Comparison of ENCODE assay signal across 8 cellular contexts in genomic region chr4:48247142-48247877, GRCh38. TPM values are rescaled to one million over a fixed set of nuclear protein-coding genes. Genes with fewer than 3 reads are reported as not detected.
DNase-seq lines count a peak whose midpoint lies in the region; ATAC-seq and TF ChIP-seq lines count a peak whose summit lies in the region.

No MANE protein-coding gene starts in this region.

- peaks cover 11% of the 10 kb centered on the region for H3K9me3 Mint-ChIP-seq in MCF 10A (ENCODE audit: unreplicated experiment)

- H3K27ac ChIP-seq in breast epithelium: no peak overlapping the region
- H3K27ac ChIP-seq in SK-N-SH (ENCODE audit: low read depth in 2 of 2, low read length in 1 of 2): no peak overlapping the region

- no peak for TF ChIP-seq POLR2A in breast epithelium (IDR thresholded peaks at IDR 0.05)

- H3K27me3 ChIP-seq in breast epithelium (no peaks in the 10 kb centered on the region), SK-N-SH (ENCODE audit: insufficient read depth) (no peaks in the 10 kb centered on the region)

- H3F3A ChIP-seq in SK-N-SH (replicated peaks; ENCODE audit: insufficient read depth): no peaks in the 10 kb centered on the region

- POLR2A ChIA-PET in MCF 10A (lab: Yijun Ruan, JAX): no interaction called here
- POLR2A ChIA-PET in SK-N-SH (lab: Yijun Ruan, JAX): no interaction called here

- H3K9me3 ChIP-seq in breast epithelium (no peaks in the 10 kb centered on the region), SK-N-SH (no peaks in the 10 kb centered on the region)

- CTCF ChIA-PET in MCF 10A (lab: Yijun Ruan, JAX) (no interaction called here), SK-N-SH (lab: Yijun Ruan, JAX) (no interaction called here)

- TF ChIP-seq CTCF in MCF 10A (IDR thresholded peaks at IDR 0.05; ENCODE audit: unreplicated experiment) (no peak), breast epithelium (IDR thresholded peaks at IDR 0.05) (no peak), SK-N-SH (IDR thresholded peaks at IDR 0.05) (no peak)

- H3K36me3 ChIP-seq in breast epithelium (no peaks in the 10 kb centered on the region), SK-N-SH (replicated peaks in 1 of 2; ENCODE audit: control insufficient read depth in 1 of 2, insufficient read depth in 2 of 2, low read length in 1 of 2) (no peaks in the 10 kb centered on the region)

- peak overlapping the region; percentile 25 for H3K27ac Mint-ChIP-seq in MCF 10A (ENCODE audit: low read depth, unreplicated experiment)

- peak; percentile 50 for DNase-seq in MCF 10A (ENCODE audit: unreplicated experiment)
- no peak for DNase-seq in breast epithelium (ENCODE audit: low spot score in 2 of 2)
- no peak for DNase-seq in SK-N-SH
- peak; percentile 28 for DNase-seq in stromal cell of bone marrow (ENCODE audit: low read depth)
- no peak for DNase-seq in NCI-H1694 (lab: John Stamatoyannopoulos, UW)
- DNase-seq in dermis blood vessel endothelial cell: no peak
- DNase-seq in activated CD4-positive, alpha-beta T cell treated with anti-CD3 and anti-CD28 coated beads, Interleukin-2, amount 50 U/mL, for 4 hours: no peak

- TF ChIP-seq RAD21 in SK-N-SH (IDR thresholded peaks at IDR 0.05; ENCODE audit: low read length): no peak

- no TSS peak for BruUV-seq in MCF 10A (replicated peaks; lab: Mats Ljungman, UMichigan)

- H3K4me1 ChIP-seq in breast epithelium (no peaks in the 10 kb centered on the region), SK-N-SH (ENCODE audit: control insufficient read depth in 1 of 2, insufficient read depth in 2 of 2, low read depth in 1 of 2, low read length in 1 of 2) (no peaks in the 10 kb centered on the region)

- H3K36me3 Mint-ChIP-seq in MCF 10A (ENCODE audit: insufficient read depth, unreplicated experiment): no peaks in the 10 kb centered on the region

- H3K9ac ChIP-seq in SK-N-SH: no peak overlapping the region

- ATAC-seq in HG03103 (IDR thresholded peaks at IDR 0.05; ENCODE audit: low read depth, unreplicated experiment): peak; percentile 56

- peaks cover 5% of the 10 kb centered on the region for H3K4me1 Mint-ChIP-seq in MCF 10A (ENCODE audit: insufficient read depth, unreplicated experiment)

- intact Hi-C loops in MCF 10A (cut with micrococcal nuclease): no loop called here
- intact Hi-C loops in breast epithelium (cut with DNase I; ENCODE audit: low total_unique reads): no loop called here

- H3K4me3 ChIP-seq in breast epithelium (no peak overlapping the region), SK-N-SH (ENCODE audit: low read depth in 2 of 2, low read length in 1 of 2) (no peak overlapping the region)

- no peaks in the 10 kb centered on the region for H3K9me2 ChIP-seq in SK-N-SH

- no peak overlapping the region for H3K4me2 ChIP-seq in SK-N-SH

- H4K20me1 ChIP-seq in SK-N-SH (ENCODE audit: insufficient read depth): no peaks in the 10 kb centered on the region

- H2AFZ ChIP-seq in SK-N-SH (ENCODE audit: low read depth): no peak overlapping the region

- TF ChIP-seq EP300 in SK-N-SH (IDR thresholded peaks at IDR 0.05; ENCODE audit: borderline replicate concordance in 1 of 2, low read depth in 1 of 2, low read length in 1 of 2): no peak

- 79% methylated on average over 7 of the region's 7 CpGs for WGBS in SK-N-SH (ENCODE audit: low lambda C conversion rate)

- no peak overlapping the region for H3K4me3 Mint-ChIP-seq in MCF 10A (ENCODE audit: unreplicated experiment)

- H3K79me2 ChIP-seq in SK-N-SH (ENCODE audit: insufficient read depth): 0 out of 2 replicates have a peak, but pooled peaks cover 3% of the 10 kb centered on the region

- no peaks in the 10 kb centered on the region for H3K27me3 Mint-ChIP-seq in MCF 10A (ENCODE audit: insufficient read depth, unreplicated experiment)

TF ChIP-seq in SK-N-SH, 30 proteins besides CTCF, POLR2A, EP300 and RAD21:
- TF ChIP-seq POLR2AphosphoS5 (IDR thresholded peaks at IDR 0.05; ENCODE audit: low read depth, low read length) (no peak), TCF12 (IDR thresholded peaks at IDR 0.05) (peak; percentile 6; the same call in 1 of the 2 replicates), MEF2A (IDR thresholded peaks at IDR 0.05; ENCODE audit: borderline replicate concordance, low read depth) (peak; percentile 37; the same call in 1 of the 2 replicates)

RNA-seq across cellular contexts. Expression of gene TEC, which starts 22.3 kb away (rescaled TPM):
- 1.1 and 1.6 TPM in 2 replicates for total RNA-seq in MCF 10A (2022)
- 1 to 10 TPM; 2.9 to 5.4 (median 5.1) TPM for total RNA-seq in breast epithelium
- 0.85 and 1.3 TPM in 2 replicates for polyA plus RNA-seq in SK-N-SH (2012; rRNA removed)
- 1.1 and 1.5 TPM in 2 replicates for polyA plus RNA-seq in SK-N-SH (2012; cell fraction: cytosol; rRNA removed)
- polyA plus RNA-seq in SK-N-SH (2012; cell fraction: nucleus; rRNA removed): 1.8 and 3.7 TPM in 2 replicates
- total RNA-seq in dermis blood vessel endothelial cell: 1.7 and 1.9 TPM in 2 replicates

Comparison
In these comparisons a context has a peak if more than half of its experiments do, and no peak if none do; other contexts are left out.
1. DNase-seq: peak in MCF 10A (single experiment) and stromal cell of bone marrow (single experiment); none in breast epithelium (0 of 2), SK-N-SH (single experiment), NCI-H1694 (single experiment), dermis blood vessel endothelial cell (single experiment) and activated CD4-positive, alpha-beta T cell treated with anti-CD3 and anti-CD28 coated beads, Interleukin-2, amount 50 U/mL, for 4 hours (0 of 2).